Comparison of ENCODE assay signal across 13 cellular contexts in the genomic region with DNA sequence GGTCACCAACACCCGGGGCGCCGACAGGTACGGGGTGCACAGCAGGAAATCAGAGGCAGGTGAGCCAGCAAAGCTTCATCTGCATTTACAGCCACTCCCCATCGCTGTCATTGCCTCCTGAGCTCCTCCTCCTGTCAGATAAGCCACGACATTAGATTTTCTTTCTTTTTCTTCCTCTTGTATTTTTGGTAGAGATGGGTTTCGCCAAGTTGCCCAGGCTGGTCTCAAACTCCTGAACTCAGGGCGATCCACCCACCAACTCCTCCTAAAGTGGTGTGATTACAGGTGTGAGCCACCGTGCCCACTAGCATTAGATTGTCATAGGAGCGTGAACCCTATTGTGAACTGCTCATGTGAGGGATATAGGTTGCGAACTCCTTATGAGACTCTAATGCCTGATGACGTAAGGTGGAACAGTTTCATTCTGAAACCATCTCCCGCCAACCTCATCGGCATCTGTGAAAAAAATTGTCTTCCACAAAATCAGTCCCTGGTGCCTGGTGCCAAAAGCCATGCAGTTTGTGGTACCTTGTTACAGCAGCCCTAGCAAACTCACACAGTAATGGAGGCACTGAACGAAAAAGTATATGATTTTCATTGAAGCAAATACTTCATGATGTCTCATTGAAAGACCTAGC. TPM values are rescaled to one million over a fixed set of nuclear protein-coding genes. Genes with fewer than 3 reads are reported as not detected.
A peak's percentile ranks its signal among the peaks of the same experiment; 100 is the strongest.
DNase-seq lines count a peak whose midpoint lies in the region; ATAC-seq and TF ChIP-seq lines count a peak whose summit lies in the region.
"Had no signal": no experiment of that assay in that cellular context is flagged by ENCODE, and none has a peak within 500 bp of the region (broad histone marks: within the 10 kb centered on the region; RNA-seq: fewer than 3 reads in every experiment).

No MANE protein-coding gene starts in this region.

- POLR2A ChIA-PET in RWPE1 (lab: Yijun Ruan, JAX; ENCODE audit: low non-redundant PET), result no interaction called here

- H3K36me3 Mint-ChIP-seq in activated naive CD4-positive, alpha-beta T cell treated with anti-CD3 and anti-CD28 coated beads, Interleukin-2, amount 10 ng/mL, durations not matched to agents 7 days and 5 days, result peaks cover 3% of the 10 kb centered on the region
- H3K36me3 Mint-ChIP-seq in endothelial cell (ENCODE audit: low read depth, unreplicated experiment), result peaks cover 13% of the 10 kb centered on the region
- H3K36me3 Mint-ChIP-seq in type B pancreatic cell, result peaks cover 4% of the 10 kb centered on the region

- H3K4me3 Mint-ChIP-seq in activated naive CD4-positive, alpha-beta T cell treated with anti-CD3 and anti-CD28 coated beads, Interleukin-2, amount 10 ng/mL, durations not matched to agents 7 days and 5 days, result no peak overlapping the region
- peak overlapping the region; percentile 89 for H3K4me3 Mint-ChIP-seq in endothelial cell (ENCODE audit: unreplicated experiment)
- peak overlapping the region; percentile 87 for H3K4me3 Mint-ChIP-seq in type B pancreatic cell

- peaks cover 63% of the 10 kb centered on the region for H3K27me3 Mint-ChIP-seq in activated naive CD4-positive, alpha-beta T cell treated with anti-CD3 and anti-CD28 coated beads, Interleukin-2, amount 10 ng/mL, durations not matched to agents 7 days and 5 days
- H3K27me3 Mint-ChIP-seq in endothelial cell (ENCODE audit: unreplicated experiment), result no peaks in the 10 kb centered on the region
- H3K27me3 Mint-ChIP-seq in type B pancreatic cell, result peaks cover 48% of the 10 kb centered on the region

- CTCF ChIA-PET in activated naive CD4-positive, alpha-beta T cell treated with anti-CD3 and anti-CD28 coated beads, Interleukin-2, amount 10 ng/mL, durations not matched to agents 7 days and 5 days (lab: Charles Lee), result no interaction called here
- CTCF ChIA-PET in RWPE1 (lab: Yijun Ruan, JAX), result no interaction called here

- ATAC-seq in HG03520 (IDR thresholded peaks at IDR 0.05; ENCODE audit: unreplicated experiment), result no peak
- ATAC-seq: gastrocnemius medialis, left cardiac atrium had no signal

- peak; percentile 37 for DNase-seq in activated naive CD4-positive, alpha-beta T cell treated with anti-CD3 and anti-CD28 coated beads, Interleukin-2, amount 10 ng/mL, durations not matched to agents 7 days and 5 days
- no peak for DNase-seq in activated naive CD4-positive, alpha-beta T cell (lab: John Stamatoyannopoulos, UW)
- no peak for DNase-seq in endothelial cell (ENCODE audit: low spot score)
- DNase-seq in type B pancreatic cell (ENCODE audit: extremely low spot score, unreplicated experiment), result no peak
- DNase-seq in Ammon's horn (ENCODE audit: low spot score), result no peak
- no peak for DNase-seq in RWPE1 (ENCODE audit: low spot score)
- DNase-seq: BE2C, gastrocnemius medialis, left cardiac atrium, NCI-H524, occipital lobe had no signal

- H3K4me1 Mint-ChIP-seq in activated naive CD4-positive, alpha-beta T cell treated with anti-CD3 and anti-CD28 coated beads, Interleukin-2, amount 10 ng/mL, durations not matched to agents 7 days and 5 days, result peaks cover 65% of the 10 kb centered on the region
- H3K4me1 Mint-ChIP-seq in endothelial cell (ENCODE audit: unreplicated experiment) (peaks cover 35% of the 10 kb centered on the region), type B pancreatic cell (ENCODE audit: unreplicated experiment) (no peaks in the 10 kb centered on the region)

- TF ChIP-seq CTCF in VCaP (conservative IDR thresholded peaks at IDR 0.05) (no peak), endothelial cell (IDR thresholded peaks at IDR 0.05; ENCODE audit: unreplicated experiment) (no peak), type B pancreatic cell (conservative IDR thresholded peaks at IDR 0.05) (no peak), RWPE1 (conservative IDR thresholded peaks at IDR 0.05; ENCODE audit: low read depth) (no peak)

- no peak overlapping the region for H3K27ac Mint-ChIP-seq in activated naive CD4-positive, alpha-beta T cell treated with anti-CD3 and anti-CD28 coated beads, Interleukin-2, amount 10 ng/mL, durations not matched to agents 7 days and 5 days
- peak overlapping the region; percentile 22 for H3K27ac Mint-ChIP-seq in endothelial cell (ENCODE audit: unreplicated experiment)
- peak overlapping the region; percentile 94 for H3K27ac Mint-ChIP-seq in type B pancreatic cell

- H3K27ac ChIP-seq in VCaP (peak overlapping the region; percentile 89), RWPE1 (no peak overlapping the region)
- H3K27ac ChIP-seq: gastrocnemius medialis had no signal

- H3K9me3 Mint-ChIP-seq in activated naive CD4-positive, alpha-beta T cell treated with anti-CD3 and anti-CD28 coated beads, Interleukin-2, amount 10 ng/mL, durations not matched to agents 7 days and 5 days, result peaks cover 4% of the 10 kb centered on the region
- H3K9me3 Mint-ChIP-seq in endothelial cell (ENCODE audit: unreplicated experiment), result no peaks in the 10 kb centered on the region
- H3K9me3 Mint-ChIP-seq in type B pancreatic cell, result no peaks in the 10 kb centered on the region

RNA-seq across cellular contexts. Expression of a gene that starts 1.5 kb away (rescaled TPM):
- total RNA-seq in endothelial cell (ENCODE audit: unreplicated experiment), result 11.4 TPM
- 0.68 and 8.9 TPM in 2 replicates for total RNA-seq in type B pancreatic cell (ENCODE audit: low replicate concordance)

RNA-seq across cellular contexts. Expression of a gene that starts 50.8 kb away (rescaled TPM):
- 494 TPM for total RNA-seq in endothelial cell (ENCODE audit: unreplicated experiment)
- 196 and 635 TPM in 2 replicates for total RNA-seq in type B pancreatic cell (ENCODE audit: low replicate concordance)

RNA-seq across cellular contexts. Expression of a gene that starts 58.9 kb away (rescaled TPM):
- total RNA-seq in endothelial cell (ENCODE audit: unreplicated experiment) (23.8 TPM), type B pancreatic cell (ENCODE audit: low replicate concordance) (39.6 and 57.6 TPM in 2 replicates)
